Comparison of ENCODE assay signal across 1 cellular context in the genomic region with DNA sequence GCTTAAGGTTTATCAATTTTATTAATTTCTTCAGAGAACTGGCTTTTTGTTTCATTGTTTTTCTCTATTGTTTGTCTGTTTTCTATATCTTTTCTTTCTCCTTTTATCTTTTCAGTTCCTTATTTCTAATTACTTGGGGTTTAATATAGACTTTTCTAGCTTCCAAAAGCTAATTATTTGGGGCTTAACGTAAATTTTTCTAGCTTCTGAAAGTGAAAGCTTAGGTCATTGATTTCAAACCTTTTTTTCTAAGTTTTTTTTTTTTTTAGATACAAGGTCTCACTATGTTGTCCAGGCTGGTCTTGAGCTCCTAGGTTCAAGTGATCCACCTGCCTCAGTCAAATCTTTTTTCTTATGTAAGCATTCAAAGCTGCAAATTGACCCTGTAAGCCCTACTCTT.
TF ChIP-seq lines count a peak whose summit lies in the region.

No MANE protein-coding gene starts in this region.

TF ChIP-seq in GM12878, 131 proteins besides CTCF, POLR2A, EP300 and RAD21:
- TF ChIP-seq ATF7 (IDR thresholded peaks at IDR 0.05; ENCODE audit: low read depth) (peak; percentile 93), JUNB (IDR thresholded peaks at IDR 0.05) (peak; percentile 39; the same call in 1 of the 2 replicates), MTA2 (IDR thresholded peaks at IDR 0.05; ENCODE audit: low read depth) (peak; percentile 96), RCOR1 (conservative IDR thresholded peaks at IDR 0.05; ENCODE audit: low read depth, low read length) (no peak), ZNF384 (IDR thresholded peaks at IDR 0.05; ENCODE audit: borderline replicate concordance, low read depth, low read length) (peak; percentile 83), NFIC (IDR thresholded peaks at IDR 0.05; ENCODE audit: low read depth, low read length) (peak; percentile 49; the same call in 1 of the 2 replicates), NBN (IDR thresholded peaks at IDR 0.05) (0 out of 2 replicates have a peak, but pooled peaks have one; percentile 43), SPI1 (IDR thresholded peaks at IDR 0.05; ENCODE audit: borderline replicate concordance, insufficient read depth, low read depth, low read length) (peak; percentile 7; the same call in 1 of the 2 replicates), YBX1 (IDR thresholded peaks at IDR 0.05) (no peak), SRF (IDR thresholded peaks at IDR 0.05; ENCODE audit: low read depth in 2 of 2, low read length in 2 of 2) (no peak), ZNF274 (IDR thresholded peaks at IDR 0.05; ENCODE audit: insufficient read depth, insufficient read length) (no peak), RUNX3 (IDR thresholded peaks at IDR 0.05; ENCODE audit: low read length) (peak; percentile 7; the same call in 1 of the 2 replicates)
- TF ChIP-seq, protein P1, sequence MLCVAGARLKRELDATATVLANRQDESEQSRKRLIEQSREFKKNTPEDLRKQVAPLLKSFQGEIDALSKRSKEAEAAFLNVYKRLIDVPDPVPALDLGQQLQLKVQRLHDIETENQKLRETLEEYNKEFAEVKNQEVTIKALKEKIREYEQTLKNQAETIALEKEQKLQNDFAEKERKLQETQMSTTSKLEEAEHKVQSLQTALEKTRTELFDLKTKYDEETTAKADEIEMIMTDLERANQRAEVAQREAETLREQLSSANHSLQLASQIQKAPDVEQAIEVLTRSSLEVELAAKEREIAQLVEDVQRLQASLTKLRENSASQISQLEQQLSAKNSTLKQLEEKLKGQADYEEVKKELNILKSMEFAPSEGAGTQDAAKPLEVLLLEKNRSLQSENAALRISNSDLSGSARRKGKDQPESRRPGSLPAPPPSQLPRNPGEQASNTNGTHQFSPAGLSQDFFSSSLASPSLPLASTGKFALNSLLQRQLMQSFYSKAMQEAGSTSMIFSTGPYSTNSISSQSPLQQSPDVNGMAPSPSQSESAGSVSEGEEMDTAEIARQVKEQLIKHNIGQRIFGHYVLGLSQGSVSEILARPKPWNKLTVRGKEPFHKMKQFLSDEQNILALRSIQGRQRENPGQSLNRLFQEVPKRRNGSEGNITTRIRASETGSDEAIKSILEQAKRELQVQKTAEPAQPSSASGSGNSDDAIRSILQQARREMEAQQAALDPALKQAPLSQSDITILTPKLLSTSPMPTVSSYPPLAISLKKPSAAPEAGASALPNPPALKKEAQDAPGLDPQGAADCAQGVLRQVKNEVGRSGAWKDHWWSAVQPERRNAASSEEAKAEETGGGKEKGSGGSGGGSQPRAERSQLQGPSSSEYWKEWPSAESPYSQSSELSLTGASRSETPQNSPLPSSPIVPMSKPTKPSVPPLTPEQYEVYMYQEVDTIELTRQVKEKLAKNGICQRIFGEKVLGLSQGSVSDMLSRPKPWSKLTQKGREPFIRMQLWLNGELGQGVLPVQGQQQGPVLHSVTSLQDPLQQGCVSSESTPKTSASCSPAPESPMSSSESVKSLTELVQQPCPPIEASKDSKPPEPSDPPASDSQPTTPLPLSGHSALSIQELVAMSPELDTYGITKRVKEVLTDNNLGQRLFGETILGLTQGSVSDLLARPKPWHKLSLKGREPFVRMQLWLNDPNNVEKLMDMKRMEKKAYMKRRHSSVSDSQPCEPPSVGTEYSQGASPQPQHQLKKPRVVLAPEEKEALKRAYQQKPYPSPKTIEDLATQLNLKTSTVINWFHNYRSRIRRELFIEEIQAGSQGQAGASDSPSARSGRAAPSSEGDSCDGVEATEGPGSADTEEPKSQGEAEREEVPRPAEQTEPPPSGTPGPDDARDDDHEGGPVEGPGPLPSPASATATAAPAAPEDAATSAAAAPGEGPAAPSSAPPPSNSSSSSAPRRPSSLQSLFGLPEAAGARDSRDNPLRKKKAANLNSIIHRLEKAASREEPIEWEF (IDR thresholded peaks at IDR 0.05; ENCODE audit: insufficient replicate concordance, low read depth, low read length) = peak; percentile 17
- TF ChIP-seq, protein P2, sequence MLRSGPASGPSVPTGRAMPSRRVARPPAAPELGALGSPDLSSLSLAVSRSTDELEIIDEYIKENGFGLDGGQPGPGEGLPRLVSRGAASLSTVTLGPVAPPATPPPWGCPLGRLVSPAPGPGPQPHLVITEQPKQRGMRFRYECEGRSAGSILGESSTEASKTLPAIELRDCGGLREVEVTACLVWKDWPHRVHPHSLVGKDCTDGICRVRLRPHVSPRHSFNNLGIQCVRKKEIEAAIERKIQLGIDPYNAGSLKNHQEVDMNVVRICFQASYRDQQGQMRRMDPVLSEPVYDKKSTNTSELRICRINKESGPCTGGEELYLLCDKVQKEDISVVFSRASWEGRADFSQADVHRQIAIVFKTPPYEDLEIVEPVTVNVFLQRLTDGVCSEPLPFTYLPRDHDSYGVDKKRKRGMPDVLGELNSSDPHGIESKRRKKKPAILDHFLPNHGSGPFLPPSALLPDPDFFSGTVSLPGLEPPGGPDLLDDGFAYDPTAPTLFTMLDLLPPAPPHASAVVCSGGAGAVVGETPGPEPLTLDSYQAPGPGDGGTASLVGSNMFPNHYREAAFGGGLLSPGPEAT (IDR thresholded peaks at IDR 0.05; ENCODE audit: low read depth) = peak; percentile 21; the same call in 1 of the 2 replicates
- TF ChIP-seq, protein P3, sequence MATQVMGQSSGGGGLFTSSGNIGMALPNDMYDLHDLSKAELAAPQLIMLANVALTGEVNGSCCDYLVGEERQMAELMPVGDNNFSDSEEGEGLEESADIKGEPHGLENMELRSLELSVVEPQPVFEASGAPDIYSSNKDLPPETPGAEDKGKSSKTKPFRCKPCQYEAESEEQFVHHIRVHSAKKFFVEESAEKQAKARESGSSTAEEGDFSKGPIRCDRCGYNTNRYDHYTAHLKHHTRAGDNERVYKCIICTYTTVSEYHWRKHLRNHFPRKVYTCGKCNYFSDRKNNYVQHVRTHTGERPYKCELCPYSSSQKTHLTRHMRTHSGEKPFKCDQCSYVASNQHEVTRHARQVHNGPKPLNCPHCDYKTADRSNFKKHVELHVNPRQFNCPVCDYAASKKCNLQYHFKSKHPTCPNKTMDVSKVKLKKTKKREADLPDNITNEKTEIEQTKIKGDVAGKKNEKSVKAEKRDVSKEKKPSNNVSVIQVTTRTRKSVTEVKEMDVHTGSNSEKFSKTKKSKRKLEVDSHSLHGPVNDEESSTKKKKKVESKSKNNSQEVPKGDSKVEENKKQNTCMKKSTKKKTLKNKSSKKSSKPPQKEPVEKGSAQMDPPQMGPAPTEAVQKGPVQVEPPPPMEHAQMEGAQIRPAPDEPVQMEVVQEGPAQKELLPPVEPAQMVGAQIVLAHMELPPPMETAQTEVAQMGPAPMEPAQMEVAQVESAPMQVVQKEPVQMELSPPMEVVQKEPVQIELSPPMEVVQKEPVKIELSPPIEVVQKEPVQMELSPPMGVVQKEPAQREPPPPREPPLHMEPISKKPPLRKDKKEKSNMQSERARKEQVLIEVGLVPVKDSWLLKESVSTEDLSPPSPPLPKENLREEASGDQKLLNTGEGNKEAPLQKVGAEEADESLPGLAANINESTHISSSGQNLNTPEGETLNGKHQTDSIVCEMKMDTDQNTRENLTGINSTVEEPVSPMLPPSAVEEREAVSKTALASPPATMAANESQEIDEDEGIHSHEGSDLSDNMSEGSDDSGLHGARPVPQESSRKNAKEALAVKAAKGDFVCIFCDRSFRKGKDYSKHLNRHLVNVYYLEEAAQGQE (IDR thresholded peaks at IDR 0.05; ENCODE audit: low read depth, low read length) = no peak
